Comparison of ENCODE assay signal across 10 cellular contexts in genomic region chr19:18009412-18010066, GRCh38. TPM values are rescaled to one million over a fixed set of nuclear protein-coding genes. Genes with fewer than 3 reads are reported as not detected.
A peak's percentile ranks its signal among the peaks of the same experiment; 100 is the strongest.
DNase-seq lines count a peak whose midpoint lies in the region; ATAC-seq and TF ChIP-seq lines count a peak whose summit lies in the region.
"Had no signal": no experiment of that assay in that cellular context is flagged by ENCODE, and none has a peak within 500 bp of the region (broad histone marks: within the 10 kb centered on the region; RNA-seq: fewer than 3 reads in every experiment).

No MANE protein-coding gene starts in this region.

- H3K27me3 ChIP-seq in skeletal muscle satellite cell (ENCODE audit: control insufficient read depth, insufficient read depth, low read length): no peaks in the 10 kb centered on the region
- no peaks in the 10 kb centered on the region for H3K27me3 ChIP-seq in ovary

- H3K4me3 ChIP-seq in skeletal muscle satellite cell (ENCODE audit: low read length) (peak overlapping the region; percentile 87), ovary (no peak overlapping the region)
- H3K4me3 ChIP-seq: HAP-1 had no signal

- H3K27ac ChIP-seq in ovary: no peak overlapping the region

- ATAC-seq in GM18867 (IDR thresholded peaks at IDR 0.05; ENCODE audit: unreplicated experiment): no peak

- H3K27me3 Mint-ChIP-seq in dendritic cell treated with granulocyte-macrophage colony-stimulating factor and Interleukin-4, amounts not matched to agents 40 ng/mL and 50 ng/mL, for 4 days: no peaks in the 10 kb centered on the region

- peak overlapping the region; percentile 80 for H3K27ac Mint-ChIP-seq in dendritic cell treated with granulocyte-macrophage colony-stimulating factor and Interleukin-4, amounts not matched to agents 40 ng/mL and 50 ng/mL, for 4 days

- peaks cover 44% of the 10 kb centered on the region for H3K4me1 Mint-ChIP-seq in dendritic cell treated with granulocyte-macrophage colony-stimulating factor and Interleukin-4, amounts not matched to agents 40 ng/mL and 50 ng/mL, for 4 days (ENCODE audit: low read depth)

- no peak for TF ChIP-seq EP300 in ovary (IDR thresholded peaks at IDR 0.05)

- peak overlapping the region; percentile 80 for H3K4me3 Mint-ChIP-seq in dendritic cell treated with granulocyte-macrophage colony-stimulating factor and Interleukin-4, amounts not matched to agents 40 ng/mL and 50 ng/mL, for 4 days

- H3K4me1 ChIP-seq in skeletal muscle satellite cell (ENCODE audit: control insufficient read depth, insufficient read depth, low read length) (peaks cover 61% of the 10 kb centered on the region), ovary (ENCODE audit: insufficient read depth) (peaks cover 4% of the 10 kb centered on the region)
- H3K4me1 ChIP-seq: HAP-1 had no signal

- DNase-seq in ELR (ENCODE audit: low read depth) (peak; percentile 41), SW480 (ENCODE audit: low spot score) (peak; percentile 75), ovary (no peak), kidney glomerular epithelial cell (lab: John Stamatoyannopoulos, UW) (no peak), HT-29 (ENCODE audit: low spot score) (no peak)
- DNase-seq: activated gamma-delta T cell had no signal

- no peaks in the 10 kb centered on the region for H3K9me3 ChIP-seq in skeletal muscle satellite cell (replicated peaks; ENCODE audit: low read length)
- H3K9me3 ChIP-seq in ovary: no peaks in the 10 kb centered on the region
- H3K9me3 ChIP-seq: HAP-1 had no signal

- H3K9ac ChIP-seq in skeletal muscle satellite cell (ENCODE audit: low read depth, low read length): peak overlapping the region; percentile 57

- no peak for TF ChIP-seq POLR2A in ovary (IDR thresholded peaks at IDR 0.05)

- no peak for TF ChIP-seq CTCF in ovary (IDR thresholded peaks at IDR 0.05)

- intact Hi-C loops in dendritic cell treated with granulocyte-macrophage colony-stimulating factor and Interleukin-4, amounts not matched to agents 40 ng/mL and 50 ng/mL, for 4 days (cut with micrococcal nuclease): loop anchor here (10.0 kb wide), 1 partner anchor 165 kb away; the partner anchor contains the start of gene IFI30
- intact Hi-C loops in ovary (cut with DNase I): loop anchor here in 2 of 4 donors (2.0 to 10.0 kb wide), 4 partner anchors 49 to 415 kb away; a partner anchor contains a TSS

- no peaks in the 10 kb centered on the region for H3K9me3 Mint-ChIP-seq in dendritic cell treated with granulocyte-macrophage colony-stimulating factor and Interleukin-4, amounts not matched to agents 40 ng/mL and 50 ng/mL, for 4 days

- H3K36me3 ChIP-seq in skeletal muscle satellite cell (ENCODE audit: insufficient read depth, low read length): peaks cover 54% of the 10 kb centered on the region
- H3K36me3 ChIP-seq in ovary: no peaks in the 10 kb centered on the region

- H3K36me3 Mint-ChIP-seq in dendritic cell treated with granulocyte-macrophage colony-stimulating factor and Interleukin-4, amounts not matched to agents 40 ng/mL and 50 ng/mL, for 4 days (ENCODE audit: low read depth): peaks cover 92% of the 10 kb centered on the region

- peak overlapping the region; percentile 87 for H3K4me2 ChIP-seq in skeletal muscle satellite cell (ENCODE audit: low read length)

- WGBS in ovary, 3 donors: 94 to 95% (median 94%) methylated on average over 34 to 37 of the region's 37 CpGs

RNA-seq across cellular contexts. Expression of gene ARRDC2, which starts 1.6 kb away (rescaled TPM):
- 12.7 and 15.2 TPM in 2 replicates for total RNA-seq in skeletal muscle satellite cell (2012; rRNA removed)
- total RNA-seq in ovary: 10 to 100 TPM in 5 of 7 donors, 1 to 10 TPM in 2; 6.8 to 22.8 (median 12.2) TPM
- polyA plus RNA-seq in ovary: 10 to 100 TPM; 12.9 to 14.7 TPM
- total RNA-seq in HT-29 (2014; rRNA removed; shearing (Covaris generic)): 39.1 and 40.5 TPM in 2 replicates

RNA-seq across cellular contexts. Expression of gene KCNN1, which starts 42.6 kb away (rescaled TPM):
- total RNA-seq in skeletal muscle satellite cell (2012; rRNA removed): 0.44 TPM in 1 of 2 replicates, not detected in the other
- total RNA-seq in ovary: 1 to 10 TPM in 4 of 7 donors, under 1 TPM in 2, not detected in 1; 0.33 to 5.9 (median 2.2) TPM
- polyA plus RNA-seq in ovary: 1 to 10 TPM in 1 of 2 donors, under 1 TPM in 1; 1.00 to 1.7 TPM
- 0.13 and 0.28 TPM in 2 replicates for total RNA-seq in HT-29 (2014; rRNA removed; shearing (Covaris generic))

Comparison
In these comparisons a context has a peak if more than half of its experiments do, and no peak if none do; other contexts are left out.
1. DNase-seq: peak in ELR (single experiment) and SW480 (single experiment); none in ovary (0 of 5), kidney glomerular epithelial cell (single experiment) and HT-29 (single experiment).